In genomic region chrX:132022115-132022862, GRCh38 we compare ENCODE assay signal across 9 cellular contexts. TPM values are rescaled to one million over a fixed set of nuclear protein-coding genes. Genes with fewer than 3 reads are reported as not detected.
DNase-seq lines count a peak whose midpoint lies in the region; ATAC-seq and TF ChIP-seq lines count a peak whose summit lies in the region.
"Had no signal": no experiment of that assay in that cellular context is flagged by ENCODE, and none has a peak within 500 bp of the region (broad histone marks: within the 10 kb centered on the region; RNA-seq: fewer than 3 reads in every experiment).

No MANE protein-coding gene starts in this region.

- no peak; the same call in 1 of the 2 replicates for TF ChIP-seq CTCF in AG10803 (conservative IDR thresholded peaks at IDR 0.05; ENCODE audit: low read length)

- under 1% methylated on average over 19 of the region's 19 CpGs for WGBS in thymus

- DNase-seq in AG10803 (ENCODE audit: low read depth) (no peak), adipocyte (ENCODE audit: low read depth) (peak; percentile 25)
- DNase-seq in activated CD8-positive, alpha-beta memory T cell treated with anti-CD3 and anti-CD28 coated beads, Interleukin-2, amount 50 U/mL, for 48 hours, result no peak
- DNase-seq in activated CD4-positive, CD25-positive, alpha-beta regulatory T cell treated with anti-CD3 and anti-CD28 coated beads, Interleukin-2, amount 50 U/mL, for 72 hours, result no peak
- DNase-seq: IMR-90 had no signal

- H3K27me3 ChIP-seq in adipocyte (replicated peaks; ENCODE audit: control insufficient read depth, insufficient read depth, low read length), result peaks cover 14% of the 10 kb centered on the region
- H3K27me3 ChIP-seq in iPS-20b (ENCODE audit: insufficient read depth, low read length), result no peaks in the 10 kb centered on the region; the same call in 1 of the 2 replicates
- H3K27me3 ChIP-seq in thymus (ENCODE audit: control insufficient read depth, insufficient read depth), result no peaks in the 10 kb centered on the region

- H3K9me3 ChIP-seq in KOPT-K1 (ENCODE audit: insufficient read depth, low read length, poor library complexity, severe bottlenecking), result no peaks in the 10 kb centered on the region
- H3K9me3 ChIP-seq in adipocyte (ENCODE audit: control insufficient read depth, low read length), result no peaks in the 10 kb centered on the region
- H3K9me3 ChIP-seq in iPS-20b (ENCODE audit: insufficient read depth, low read depth, low read length), result no peaks in the 10 kb centered on the region
- H3K9me3 ChIP-seq in thymus (ENCODE audit: control insufficient read depth), result no peaks in the 10 kb centered on the region

- no peaks in the 10 kb centered on the region for H3K4me1 ChIP-seq in adipocyte (ENCODE audit: control insufficient read depth, insufficient read depth, low read length)
- peaks cover 3% of the 10 kb centered on the region for H3K4me1 ChIP-seq in iPS-20b (ENCODE audit: insufficient read depth, low read length)
- H3K4me1 ChIP-seq in thymus (ENCODE audit: control insufficient read depth, insufficient read depth, low read length), result peaks cover 4% of the 10 kb centered on the region

- peak; percentile 23 for ATAC-seq in GM18907 (IDR thresholded peaks at IDR 0.05; ENCODE audit: unreplicated experiment)

- peaks cover 9% of the 10 kb centered on the region for H3K36me3 ChIP-seq in KOPT-K1 (ENCODE audit: insufficient read depth, low read length)
- no peaks in the 10 kb centered on the region for H3K36me3 ChIP-seq in adipocyte (ENCODE audit: control insufficient read depth, insufficient read depth, low read length, severe bottlenecking)
- no peaks in the 10 kb centered on the region for H3K36me3 ChIP-seq in iPS-20b (ENCODE audit: insufficient read depth, low read depth, low read length)
- no peaks in the 10 kb centered on the region for H3K36me3 ChIP-seq in thymus (ENCODE audit: control insufficient read depth, insufficient read depth)

- H3K27ac ChIP-seq in KOPT-K1 (ENCODE audit: low read depth, low read length, poor library complexity, severe bottlenecking) (peak overlapping the region; percentile 92), iPS-20b (ENCODE audit: low read length) (no peak overlapping the region), thymus (ENCODE audit: low read depth) (peak overlapping the region; percentile 87)

- H3K9ac ChIP-seq in adipocyte (ENCODE audit: low read length) (peak overlapping the region; percentile 18), iPS-20b (ENCODE audit: low read depth, low read length) (peak overlapping the region; percentile 86)

- H3K4me3 ChIP-seq in AG10803 (ENCODE audit: low read length), result peak overlapping the region; percentile 59
- H3K4me3 ChIP-seq in adipocyte (ENCODE audit: low read length), result peak overlapping the region; percentile 81
- peak overlapping the region; percentile 86 for H3K4me3 ChIP-seq in iPS-20b (ENCODE audit: low read length)
- H3K4me3 ChIP-seq in thymus (ENCODE audit: low read length), result peak overlapping the region; percentile 73

RNA-seq across cellular contexts. Expression of gene STK26, which starts 0.8 kb away (rescaled TPM):
- 48.1 TPM for polyA plus RNA-seq in thymus
